Comparison of ENCODE assay signal across 8 cellular contexts in the genomic region with DNA sequence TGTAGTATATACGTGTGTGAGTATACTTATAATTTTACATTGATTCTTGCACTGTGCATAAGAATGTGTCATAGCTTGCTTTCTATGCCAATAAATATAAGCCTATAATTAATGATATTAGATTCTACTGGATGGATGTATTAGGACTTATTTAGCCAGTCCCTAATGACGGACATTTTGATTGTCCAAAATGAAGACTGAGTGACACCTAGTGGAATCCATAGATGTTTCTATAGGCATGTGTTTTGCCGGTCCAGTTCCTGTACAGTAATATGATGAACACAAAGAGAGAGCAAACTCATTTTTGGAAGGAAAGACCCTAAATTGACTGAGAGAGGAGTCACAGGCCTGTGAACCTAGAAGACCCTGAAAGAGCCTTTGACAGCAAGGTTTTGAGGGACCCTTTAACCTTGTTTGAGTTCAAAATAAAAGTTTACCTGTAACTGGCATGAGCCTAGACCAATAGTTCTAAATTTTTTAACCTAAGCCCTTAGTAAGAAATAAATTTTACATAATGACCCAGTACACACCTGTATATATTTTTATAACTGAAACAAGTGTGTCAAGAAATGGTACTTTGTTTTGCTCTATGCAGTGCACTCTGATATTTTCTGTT. TPM values are rescaled to one million over a fixed set of nuclear protein-coding genes. Genes with fewer than 3 reads are reported as not detected.
DNase-seq lines count a peak whose midpoint lies in the region; TF ChIP-seq lines count a peak whose summit lies in the region.
"Had no signal": no experiment of that assay in that cellular context is flagged by ENCODE, and none has a peak within 500 bp of the region (broad histone marks: within the 10 kb centered on the region; RNA-seq: fewer than 3 reads in every experiment).

No MANE protein-coding gene starts in this region.

- H3K9me3 ChIP-seq in H9 (ENCODE audit: control insufficient read depth, low read depth, low read length) = no peaks in the 10 kb centered on the region
- no peaks in the 10 kb centered on the region for H3K9me3 ChIP-seq in esophagus squamous epithelium

- no peak overlapping the region for H4K8ac ChIP-seq in H9 (replicated peaks; ENCODE audit: insufficient read length, low read depth, low read length)

- H3T11ph ChIP-seq in H9 (ENCODE audit: low read length) = no peak overlapping the region

- H3K36me3 Mint-ChIP-seq in H9 (ENCODE audit: insufficient read depth in 1 of 3, low read depth in 3 of 3) = peaks cover 11 to 31% (median 19%) of the 10 kb centered on the region in 3 experiments; a peak in 6 of 7 replicates
- H3K36me3 Mint-ChIP-seq in immature natural killer cell = no peaks in the 10 kb centered on the region

- no peak overlapping the region for H3K23ac ChIP-seq in H9 (ENCODE audit: insufficient read length, low read depth, low read length)

- H2BK15ac ChIP-seq in H9 (ENCODE audit: low read depth, low read length) = no peak overlapping the region

- H3K4ac ChIP-seq in H9 (ENCODE audit: low read depth, low read length) = no peak overlapping the region

- peaks cover 11 to 20% of the 10 kb centered on the region in 2 experiments for H3K4me1 Mint-ChIP-seq in H9
- no peaks in the 10 kb centered on the region for H3K4me1 Mint-ChIP-seq in immature natural killer cell

- H3K4me1 ChIP-seq in H9 (ENCODE audit: insufficient read depth, low read length) = no peaks in the 10 kb centered on the region
- H3K4me1 ChIP-seq in esophagus squamous epithelium = peaks cover 0 to 18% (median 3%) of the 10 kb centered on the region in 3 donors

- peaks cover 0 to 55% (median 0%) of the 10 kb centered on the region in 3 donors for H3K36me3 ChIP-seq in esophagus squamous epithelium

- H3K56ac ChIP-seq in H9 (ENCODE audit: insufficient read length, low read depth, low read length) = no peak overlapping the region

- no peak for DNase-seq in H9
- DNase-seq in NCI-H2227 treated with DMSO at 0.1 percent for 48 hours (lab: John Stamatoyannopoulos, UW) = peak; percentile 47
- DNase-seq in esophagus squamous epithelium (lab: John Stamatoyannopoulos, UW) = no peak
- DNase-seq in activated CD4-positive, CD25-positive, alpha-beta regulatory T cell (lab: John Stamatoyannopoulos, UW) = no peak
- DNase-seq in immature natural killer cell = no peak
- DNase-seq in stimulated activated CD4-positive, alpha-beta T cell treated with anti-CD3 and anti-CD28 coated beads, Interleukin-4, amount 100 ng/mL, for 24 hours = no peak

- TF ChIP-seq CTCF in GM12873 (IDR thresholded peaks at IDR 0.05; ENCODE audit: insufficient read depth, low read depth, low read length, missing control alignments) = peak; percentile 53
- peak; percentile 40; the same call in 2 of the 3 replicates for TF ChIP-seq CTCF in H9 (conservative IDR thresholded peaks at IDR 0.05)
- TF ChIP-seq CTCF in esophagus squamous epithelium (IDR thresholded peaks at IDR 0.05) = peak in 4 of 6 experiments; percentile 31 to 62 (median 38)

- H3K4me3 Mint-ChIP-seq in H9 (no peak overlapping the region), immature natural killer cell (no peak overlapping the region)
- H3K4me3 Mint-ChIP-seq: T-helper 1 cell treated with Interleukin-12 subunit alpha and Interleukin-12 subunit beta and Interleukin-4 antibody, amounts not matched to agents 30 μg/mL and 1 μg/mL, for 36 hours had no signal

- no peaks in the 10 kb centered on the region for H3K27me3 ChIP-seq in H9 (ENCODE audit: insufficient read depth, low read length)
- no peaks in the 10 kb centered on the region for H3K27me3 ChIP-seq in esophagus squamous epithelium

- H3K18ac ChIP-seq in H9 (ENCODE audit: insufficient read length, low read depth, low read length) = no peak overlapping the region

- H3K14ac ChIP-seq in H9 (ENCODE audit: insufficient read depth, low read length) = no peak overlapping the region

- H3K79me1 ChIP-seq in H9 (ENCODE audit: insufficient read depth, low read depth, low read length, poor library complexity, severe bottlenecking) = no peaks in the 10 kb centered on the region

- no peaks in the 10 kb centered on the region for H4K20me1 ChIP-seq in H9 (ENCODE audit: control insufficient read depth, insufficient read depth, insufficient read length)

- TF ChIP-seq POLR2A in esophagus squamous epithelium (IDR thresholded peaks at IDR 0.05) = no peak

- H3K27ac ChIP-seq in H9 (ENCODE audit: insufficient read length, low read depth, low read length) = no peak overlapping the region
- H3K27ac ChIP-seq in esophagus squamous epithelium = peak overlapping the region in 1 of 4 donors; percentile 14

- no peak overlapping the region for H4K91ac ChIP-seq in H9 (ENCODE audit: insufficient read length, low read depth, low read length)

- H4K5ac ChIP-seq in H9 (ENCODE audit: insufficient read length, low read depth, low read length) = no peak overlapping the region

- intact Hi-C loops in esophagus squamous epithelium (cut with DNase I) = no loop called here

- H3K23me2 ChIP-seq in H9 (ENCODE audit: insufficient read length, low read depth, low read length, poor library complexity, severe bottlenecking) = no peaks in the 10 kb centered on the region

- no peak overlapping the region for H2AK5ac ChIP-seq in H9 (ENCODE audit: insufficient read length, low read length)

- no peak overlapping the region for H3K27ac Mint-ChIP-seq in H9
- H3K27ac Mint-ChIP-seq in immature natural killer cell = no peak overlapping the region
- H3K27ac Mint-ChIP-seq: T-helper 1 cell treated with Interleukin-12 subunit alpha and Interleukin-12 subunit beta and Interleukin-4 antibody, amounts not matched to agents 30 μg/mL and 1 μg/mL, for 36 hours had no signal

- H3K9ac ChIP-seq in H9 (ENCODE audit: extremely low read depth, insufficient read length, low read length) = no peak overlapping the region

- no peak overlapping the region for H3K4me2 ChIP-seq in H9 (ENCODE audit: insufficient read depth, insufficient read length, low read length)

- WGBS in H9 (ENCODE audit: extremely low coverage, insufficient read length, low lambda C conversion rate) = no CpG with 5 or more reads among the region's 3 CpGs
- 34% methylated on average over 3 of the region's 3 CpGs for WGBS in esophagus squamous epithelium, 2 donors

- H2AFZ ChIP-seq in H9 (ENCODE audit: low read length) = no peak overlapping the region

- no peak overlapping the region for H2BK120ac ChIP-seq in H9 (ENCODE audit: low read depth, low read length, poor library complexity, severe bottlenecking)

- H3K27me3 Mint-ChIP-seq in H9 (ENCODE audit: low read depth) = no peaks in the 10 kb centered on the region
- peaks cover 2 to 12% (median 9%) of the 10 kb centered on the region in 3 donors for H3K27me3 Mint-ChIP-seq in immature natural killer cell (ENCODE audit: low read depth in 3 of 3)

- H2BK5ac ChIP-seq in H9 (ENCODE audit: insufficient read length, low read length) = no peak overlapping the region

- H3K79me2 ChIP-seq in H9 (ENCODE audit: insufficient read depth, low read length) = no peaks in the 10 kb centered on the region

- no peak overlapping the region for H3K4me3 ChIP-seq in esophagus squamous epithelium

- no peak overlapping the region for H2BK12ac ChIP-seq in H9 (ENCODE audit: insufficient read length, low read depth, low read length)

- H2BK20ac ChIP-seq in H9 (ENCODE audit: low read depth, low read length, poor library complexity, severe bottlenecking) = no peak overlapping the region

- H3K9me3 Mint-ChIP-seq in H9 = no peaks in the 10 kb centered on the region
- H3K9me3 Mint-ChIP-seq in immature natural killer cell = no peaks in the 10 kb centered on the region
- H3K9me3 Mint-ChIP-seq: T-helper 1 cell treated with Interleukin-12 subunit alpha and Interleukin-12 subunit beta and Interleukin-4 antibody, amounts not matched to agents 30 μg/mL and 1 μg/mL, for 36 hours had no signal

RNA-seq across cellular contexts. Expression of a gene that starts 42.4 kb away (rescaled TPM):
- total RNA-seq in H9 (2021) (1.2 and 2.4 TPM in 2 replicates), esophagus squamous epithelium (1 to 10 TPM in 1 of 4 donors, under 1 TPM in 3; 0.35 to 3.6 (median 0.55) TPM)
- polyA plus RNA-seq in immature natural killer cell = 1 to 10 TPM in 1 of 3 donors, under 1 TPM in 1, not detected in 1; 0.43 to 1.2 TPM
